Comparison of ENCODE assay signal across 8 cellular contexts in genomic region chr5:100901851-100902341, GRCh38. TPM values are rescaled to one million over a fixed set of nuclear protein-coding genes. Genes with fewer than 3 reads are reported as not detected.
DNase-seq lines count a peak whose midpoint lies in the region; ATAC-seq and TF ChIP-seq lines count a peak whose summit lies in the region.

No MANE protein-coding gene starts in this region.

- H3K4me3 ChIP-seq in NB4 (ENCODE audit: low read depth, low read length) (peak overlapping the region; percentile 100), esophagus muscularis mucosa (peak overlapping the region; percentile 51 to 56 (median 53))

- H3K36me3 Mint-ChIP-seq in nephron progenitor cell (ENCODE audit: low read depth) = no peaks in the 10 kb centered on the region
- H3K36me3 Mint-ChIP-seq in type B pancreatic cell = peaks cover 4% of the 10 kb centered on the region

- peak; percentile 93 for DNase-seq in NB4 (ENCODE audit: low read depth)
- peak; percentile 59 for DNase-seq in activated CD8-positive, alpha-beta memory T cell treated with anti-CD3 and anti-CD28 coated beads, Interleukin-2, amount 50 U/mL, for 48 hours
- no peak for DNase-seq in esophagus muscularis mucosa (ENCODE audit: extremely low spot score)
- no peak for DNase-seq in nephron progenitor cell
- no peak for DNase-seq in type B pancreatic cell (ENCODE audit: extremely low spot score, unreplicated experiment)
- DNase-seq in AG20443 (ENCODE audit: low spot score) = no peak
- no peak for DNase-seq in posterior vena cava (ENCODE audit: low spot score)

- peaks cover 0 to 52% (median 4%) of the 10 kb centered on the region in 4 donors for H3K27me3 ChIP-seq in esophagus muscularis mucosa

- H3K27ac ChIP-seq in esophagus muscularis mucosa (replicated peaks in 1 of 4) = peak overlapping the region; percentile 56 to 73 (median 68)

- peaks cover 0 to 24% (median 23%) of the 10 kb centered on the region in 4 donors for H3K4me1 ChIP-seq in esophagus muscularis mucosa

- peak overlapping the region; percentile 91 for H3K4me3 Mint-ChIP-seq in nephron progenitor cell
- peak overlapping the region; percentile 91 for H3K4me3 Mint-ChIP-seq in type B pancreatic cell

- no peak for TF ChIP-seq CTCF in NB4 (IDR thresholded peaks at IDR 0.05; ENCODE audit: low read depth, low read length)
- TF ChIP-seq CTCF in esophagus muscularis mucosa (IDR thresholded peaks at IDR 0.05) = no peak
- no peak for TF ChIP-seq CTCF in nephron progenitor cell (IDR thresholded peaks at IDR 0.05)
- TF ChIP-seq CTCF in type B pancreatic cell (conservative IDR thresholded peaks at IDR 0.05) = no peak

- H3K4me1 Mint-ChIP-seq in nephron progenitor cell (peaks cover 53% of the 10 kb centered on the region), type B pancreatic cell (ENCODE audit: unreplicated experiment) (peaks cover 19% of the 10 kb centered on the region)

- H3K27ac Mint-ChIP-seq in nephron progenitor cell (no peak overlapping the region), type B pancreatic cell (peak overlapping the region; percentile 81)

- peaks cover 48% of the 10 kb centered on the region for H3K27me3 Mint-ChIP-seq in nephron progenitor cell (ENCODE audit: low read depth, poor library complexity)
- H3K27me3 Mint-ChIP-seq in type B pancreatic cell = peaks cover 56% of the 10 kb centered on the region

- TF ChIP-seq EP300 in esophagus muscularis mucosa (IDR thresholded peaks at IDR 0.05) = no peak

- ATAC-seq in GM18868 (IDR thresholded peaks at IDR 0.05; ENCODE audit: unreplicated experiment) = peak; percentile 2

- WGBS in esophagus muscularis mucosa = 6% methylated on average over 9 of the region's 9 CpGs

- H3K9me3 ChIP-seq in esophagus muscularis mucosa = no peaks in the 10 kb centered on the region

- H3K9me3 Mint-ChIP-seq in nephron progenitor cell = no peaks in the 10 kb centered on the region
- H3K9me3 Mint-ChIP-seq in type B pancreatic cell = no peaks in the 10 kb centered on the region

- intact Hi-C loops in esophagus muscularis mucosa (cut with DNase I) (no loop called here), posterior vena cava (cut with DNase I) (no loop called here)

- H3K36me3 ChIP-seq in esophagus muscularis mucosa = no peaks in the 10 kb centered on the region

- TF ChIP-seq POLR2A in NB4 (IDR thresholded peaks at IDR 0.05; ENCODE audit: extremely low read depth, insufficient read length) = peak; percentile 35
- TF ChIP-seq POLR2A in esophagus muscularis mucosa (IDR thresholded peaks at IDR 0.05; ENCODE audit: low read depth) = no peak

RNA-seq across cellular contexts. Expression of gene ST8SIA4, which starts 1.2 kb away (rescaled TPM):
- total RNA-seq in esophagus muscularis mucosa = 1 to 10 TPM; 1.5 to 3.3 (median 2.5) TPM
- 18.0 and 21.4 TPM in 2 replicates for total RNA-seq in type B pancreatic cell (ENCODE audit: low replicate concordance)
- total RNA-seq in posterior vena cava = 10 to 100 TPM in 1 of 2 donors, 1 to 10 TPM in 1; 5.6 to 13.6 TPM

Comparison
In these comparisons a context has a peak if more than half of its experiments do, and no peak if none do; other contexts are left out.
1. DNase-seq: peak in NB4 (single experiment) and activated CD8-positive, alpha-beta memory T cell treated with anti-CD3 and anti-CD28 coated beads, Interleukin-2, amount 50 U/mL, for 48 hours (single experiment); none in esophagus muscularis mucosa (single experiment), nephron progenitor cell (single experiment), type B pancreatic cell (single experiment), AG20443 (single experiment) and posterior vena cava (single experiment).